22 cellular contexts compared by ENCODE assay signal in the genomic region with DNA sequence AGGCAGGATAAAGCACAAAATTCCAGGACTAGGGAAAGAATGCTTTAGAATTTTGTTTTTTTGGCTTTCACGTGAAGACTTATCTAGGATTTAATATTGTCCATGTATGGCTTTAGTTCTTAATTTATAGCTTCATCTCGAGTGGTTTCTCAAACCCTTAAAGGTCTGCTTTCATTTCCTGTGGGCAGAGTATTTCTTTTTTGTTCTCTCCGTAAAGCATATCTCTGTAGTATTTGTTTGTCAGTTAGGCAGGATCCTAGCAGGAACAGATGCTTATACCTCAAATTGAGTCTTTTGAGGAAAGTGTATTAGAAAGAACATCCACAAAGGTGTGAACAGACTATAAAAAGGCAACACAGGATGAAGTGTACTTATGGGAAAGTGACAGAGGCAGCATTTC.
"Had no signal": no experiment of that assay in that cellular context is flagged by ENCODE, and none has a peak within 500 bp of the region (broad histone marks: within the 10 kb centered on the region; RNA-seq: fewer than 3 reads in every experiment).

No MANE protein-coding gene starts in this region.

- H3K9ac ChIP-seq: SK-N-SH had no signal

- DNase-seq: KBM-7; NCI-H1092; NCI-H1105 treated with DMSO at 0.1 percent for 48 hours; NCI-H1417 treated with DMSO at 0.1 percent for 48 hours; NCI-H146; NCI-H1694 treated with DMSO at 0.1 percent for 48 hours; NCI-H1930; NCI-H2081; NCI-H2227 treated with DMSO at 0.1 percent for 48 hours; NCI-H446; NCI-H510A; NCI-H524 treated with DMSO at 0.1 percent for 48 hours; NCI-H69; NCI-H774; NK-92 treated with Interleukin-12 subunit alpha and Interleukin-12 subunit beta, amount 100 ng/mL, for 24 hours; PC-3; SHP77; SK-N-SH; SW 1271; T-cell had no signal

- ATAC-seq: Panc1, PC-3, T-cell had no signal

- H3K4me2 ChIP-seq: SK-N-SH had no signal

- H3K27ac ChIP-seq: RWPE1 had no signal

- H3K9me3 ChIP-seq: SK-N-SH had no signal

- H3K9me2 ChIP-seq: SK-N-SH had no signal
